8 cellular contexts compared by ENCODE assay signal in genomic region chr13:51803422-51804294, GRCh38. TPM values are rescaled to one million over a fixed set of nuclear protein-coding genes. Genes with fewer than 3 reads are reported as not detected.
A peak's percentile ranks its signal among the peaks of the same experiment; 100 is the strongest.
DNase-seq lines count a peak whose midpoint lies in the region; ATAC-seq and TF ChIP-seq lines count a peak whose summit lies in the region.

TSS of gene DHRS12 (minus strand) at chr13:51804163. CDS start at chr13:51799659, 4,504 bp downstream.

- H3K4me3 ChIP-seq in fibroblast of villous mesenchyme (ENCODE audit: low read depth, low read length) (peak within 1 kb of the TSS; percentile 74), stomach smooth muscle (ENCODE audit: low read length in 2 of 2) (peak within 1 kb of the TSS; percentile 73 to 87)

- no peaks in the 10 kb centered on the region for H3K36me3 Mint-ChIP-seq in neural crest cell (ENCODE audit: low read depth)

- H3K27ac Mint-ChIP-seq in neural crest cell (ENCODE audit: unreplicated experiment), result peak within 1 kb of the TSS; percentile 92

- peak within 1 kb of the TSS; percentile 95 for H3K4me3 Mint-ChIP-seq in neural crest cell

- TF ChIP-seq CTCF in fibroblast of villous mesenchyme (IDR thresholded peaks at IDR 0.05; ENCODE audit: insufficient read depth, low read depth, low read length), result peak; percentile 6
- no peak for TF ChIP-seq CTCF in neural crest cell (conservative IDR thresholded peaks at IDR 0.05)

- peak within 1 kb of the TSS; percentile 97 for H3K27ac ChIP-seq in stomach smooth muscle (ENCODE audit: low read length)

- DNase-seq in EL (peak; percentile 83), KBM-7 (peak; percentile 80), activated gamma-delta T cell (lab: John Stamatoyannopoulos, UW) (peak; percentile 93), fibroblast of villous mesenchyme (ENCODE audit: low read depth) (peak; percentile 84), neural crest cell (ENCODE audit: low read depth, low spot score) (peak; percentile 63)

- peaks cover 0 to 3% of the 10 kb centered on the region in 2 donors for H3K36me3 ChIP-seq in stomach smooth muscle (ENCODE audit: control insufficient read depth in 2 of 2, insufficient read depth in 2 of 2, low read length in 2 of 2)

- H3K9me3 ChIP-seq in stomach smooth muscle (ENCODE audit: control insufficient read depth in 2 of 2, low read length in 2 of 2), result no peaks in the 10 kb centered on the region

- in situ Hi-C loops in KBM-7 (cut with MboI; ENCODE audit: low pct_unique_long_range_greater_than_20kb, low sequenced_read_pairs), result loop anchor here (25.0 kb wide), 1 partner anchor 666 kb away; no protein-coding TSS in a partner anchor

- ATAC-seq in GM21717 (IDR thresholded peaks at IDR 0.05; ENCODE audit: unreplicated experiment), result peak; percentile 84

- TF ChIP-seq POLR2A in Raji (IDR thresholded peaks at IDR 0.05; ENCODE audit: insufficient read depth, low read depth, low read length), result peak; percentile 87

- H3K27me3 Mint-ChIP-seq in neural crest cell (ENCODE audit: low read depth), result no peaks in the 10 kb centered on the region

- peak within 1 kb of the TSS; percentile 92 to 97 for H3K9ac ChIP-seq in stomach smooth muscle (ENCODE audit: low read length in 2 of 2)

- H3K4me1 Mint-ChIP-seq in neural crest cell, result peaks cover 53% of the 10 kb centered on the region

- no peaks in the 10 kb centered on the region for H3K27me3 ChIP-seq in stomach smooth muscle (ENCODE audit: control insufficient read depth in 1 of 2, insufficient read depth in 2 of 2, low read length in 2 of 2)

- no peaks in the 10 kb centered on the region for H3K9me3 Mint-ChIP-seq in neural crest cell

- peaks cover 52% of the 10 kb centered on the region for H3K4me1 ChIP-seq in stomach smooth muscle (ENCODE audit: control insufficient read depth, insufficient read depth, low read length)

RNA-seq across cellular contexts. Expression of gene DHRS12, which starts in this region (rescaled TPM):
- total RNA-seq in fibroblast of villous mesenchyme (4.3 and 4.5 TPM in 2 replicates), neural crest cell (8.8 and 9.3 TPM in 2 replicates)

Comparison
In these comparisons a context has a peak if more than half of its experiments do, and no peak if none do; other contexts are left out.
1. Peak in every context shown above with its lines: DNase-seq, ATAC-seq, H3K4me3 ChIP-seq and H3K27ac ChIP-seq.